1 cellular context compared by ENCODE assay signal in genomic region chr17:76103274-76104139, GRCh38.
TF ChIP-seq lines count a peak whose summit lies in the region.

Gene EXOC7 (minus strand): TSS chr17:76103787. CDS start chr17:76103692, 95 bp downstream.

TF ChIP-seq in HepG2, 621 proteins besides CTCF, POLR2A, EP300 and RAD21 (continued from another document and continues in another):
- TF ChIP-seq, protein P1, sequence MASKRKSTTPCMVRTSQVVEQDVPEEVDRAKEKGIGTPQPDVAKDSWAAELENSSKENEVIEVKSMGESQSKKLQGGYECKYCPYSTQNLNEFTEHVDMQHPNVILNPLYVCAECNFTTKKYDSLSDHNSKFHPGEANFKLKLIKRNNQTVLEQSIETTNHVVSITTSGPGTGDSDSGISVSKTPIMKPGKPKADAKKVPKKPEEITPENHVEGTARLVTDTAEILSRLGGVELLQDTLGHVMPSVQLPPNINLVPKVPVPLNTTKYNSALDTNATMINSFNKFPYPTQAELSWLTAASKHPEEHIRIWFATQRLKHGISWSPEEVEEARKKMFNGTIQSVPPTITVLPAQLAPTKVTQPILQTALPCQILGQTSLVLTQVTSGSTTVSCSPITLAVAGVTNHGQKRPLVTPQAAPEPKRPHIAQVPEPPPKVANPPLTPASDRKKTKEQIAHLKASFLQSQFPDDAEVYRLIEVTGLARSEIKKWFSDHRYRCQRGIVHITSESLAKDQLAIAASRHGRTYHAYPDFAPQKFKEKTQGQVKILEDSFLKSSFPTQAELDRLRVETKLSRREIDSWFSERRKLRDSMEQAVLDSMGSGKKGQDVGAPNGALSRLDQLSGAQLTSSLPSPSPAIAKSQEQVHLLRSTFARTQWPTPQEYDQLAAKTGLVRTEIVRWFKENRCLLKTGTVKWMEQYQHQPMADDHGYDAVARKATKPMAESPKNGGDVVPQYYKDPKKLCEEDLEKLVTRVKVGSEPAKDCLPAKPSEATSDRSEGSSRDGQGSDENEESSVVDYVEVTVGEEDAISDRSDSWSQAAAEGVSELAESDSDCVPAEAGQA (IDR thresholded peaks at IDR 0.05; ENCODE audit: low read depth) = peak; percentile 88
- TF ChIP-seq, protein P1 (CRISPR knock-in tag; IDR thresholded peaks at IDR 0.05; ENCODE audit: borderline replicate concordance) = 0 out of 2 replicates have a peak, but pooled peaks have one; percentile 24
- TF ChIP-seq ZNF772 (CRISPR knock-in tag; IDR thresholded peaks at IDR 0.05) (no peak), SNRNP70 (IDR thresholded peaks at IDR 0.05; ENCODE audit: low read depth, low read length) (no peak), PRDM4 (CRISPR knock-in tag; IDR thresholded peaks at IDR 0.05; ENCODE audit: borderline replicate concordance) (no peak), THRA (CRISPR knock-in tag; IDR thresholded peaks at IDR 0.05; ENCODE audit: borderline replicate concordance) (peak; percentile 9; the same call in 1 of the 2 replicates), ZNF766 (CRISPR knock-in tag; IDR thresholded peaks at IDR 0.05; ENCODE audit: borderline replicate concordance) (peak; percentile 30; the same call in 1 of the 2 replicates), ZMYM4 (CRISPR knock-in tag; IDR thresholded peaks at IDR 0.05) (no peak), ZNF564 (CRISPR knock-in tag; IDR thresholded peaks at IDR 0.05) (no peak), HHEX (CRISPR knock-in tag; IDR thresholded peaks at IDR 0.05) (no peak), CEBPB (IDR thresholded peaks at IDR 0.05; ENCODE audit: borderline replicate concordance, low read depth, low read length) (no peak), ZNF75D (CRISPR knock-in tag; IDR thresholded peaks at IDR 0.05; ENCODE audit: borderline replicate concordance) (no peak), ZNF720 (CRISPR knock-in tag; IDR thresholded peaks at IDR 0.05) (no peak), ZNF557 (CRISPR knock-in tag; IDR thresholded peaks at IDR 0.05) (no peak), CBX5 (CRISPR knock-in tag; IDR thresholded peaks at IDR 0.05; ENCODE audit: borderline replicate concordance) (0 out of 2 replicates have a peak, but pooled peaks have one; percentile 3), ZBTB44 (CRISPR knock-in tag; IDR thresholded peaks at IDR 0.05) (no peak), NPAS2 (CRISPR knock-in tag; IDR thresholded peaks at IDR 0.05; ENCODE audit: borderline replicate concordance) (no peak), ZNF501 (CRISPR knock-in tag; IDR thresholded peaks at IDR 0.05) (peak; percentile 79), ZNF503 (CRISPR knock-in tag; IDR thresholded peaks at IDR 0.05) (no peak), NONO (IDR thresholded peaks at IDR 0.05) (no peak), NONO (CRISPR knock-in tag; conservative IDR thresholded peaks at IDR 0.05) (peak; percentile 38), MZF1 (CRISPR knock-in tag; IDR thresholded peaks at IDR 0.05; ENCODE audit: borderline replicate concordance) (no peak; the same call in 1 of the 2 replicates), ZMYM3 (CRISPR knock-in tag; IDR thresholded peaks at IDR 0.05) (no peak; the same call in 1 of the 2 replicates)
- TF ChIP-seq, protein P2, sequence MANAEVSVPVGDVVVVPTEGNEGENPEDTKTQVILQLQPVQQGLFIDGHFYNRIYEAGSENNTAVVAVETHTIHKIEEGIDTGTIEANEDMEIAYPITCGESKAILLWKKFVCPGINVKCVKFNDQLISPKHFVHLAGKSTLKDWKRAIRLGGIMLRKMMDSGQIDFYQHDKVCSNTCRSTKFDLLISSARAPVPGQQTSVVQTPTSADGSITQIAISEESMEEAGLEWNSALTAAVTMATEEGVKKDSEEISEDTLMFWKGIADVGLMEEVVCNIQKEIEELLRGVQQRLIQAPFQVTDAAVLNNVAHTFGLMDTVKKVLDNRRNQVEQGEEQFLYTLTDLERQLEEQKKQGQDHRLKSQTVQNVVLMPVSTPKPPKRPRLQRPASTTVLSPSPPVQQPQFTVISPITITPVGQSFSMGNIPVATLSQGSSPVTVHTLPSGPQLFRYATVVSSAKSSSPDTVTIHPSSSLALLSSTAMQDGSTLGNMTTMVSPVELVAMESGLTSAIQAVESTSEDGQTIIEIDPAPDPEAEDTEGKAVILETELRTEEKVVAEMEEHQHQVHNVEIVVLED (CRISPR knock-in tag; IDR thresholded peaks at IDR 0.05; ENCODE audit: borderline replicate concordance) = peak; percentile 80
- TF ChIP-seq, protein P3, sequence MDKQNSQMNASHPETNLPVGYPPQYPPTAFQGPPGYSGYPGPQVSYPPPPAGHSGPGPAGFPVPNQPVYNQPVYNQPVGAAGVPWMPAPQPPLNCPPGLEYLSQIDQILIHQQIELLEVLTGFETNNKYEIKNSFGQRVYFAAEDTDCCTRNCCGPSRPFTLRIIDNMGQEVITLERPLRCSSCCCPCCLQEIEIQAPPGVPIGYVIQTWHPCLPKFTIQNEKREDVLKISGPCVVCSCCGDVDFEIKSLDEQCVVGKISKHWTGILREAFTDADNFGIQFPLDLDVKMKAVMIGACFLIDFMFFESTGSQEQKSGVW (CRISPR knock-in tag; IDR thresholded peaks at IDR 0.05; ENCODE audit: borderline replicate concordance) = no peak
- TF ChIP-seq, protein P4, sequence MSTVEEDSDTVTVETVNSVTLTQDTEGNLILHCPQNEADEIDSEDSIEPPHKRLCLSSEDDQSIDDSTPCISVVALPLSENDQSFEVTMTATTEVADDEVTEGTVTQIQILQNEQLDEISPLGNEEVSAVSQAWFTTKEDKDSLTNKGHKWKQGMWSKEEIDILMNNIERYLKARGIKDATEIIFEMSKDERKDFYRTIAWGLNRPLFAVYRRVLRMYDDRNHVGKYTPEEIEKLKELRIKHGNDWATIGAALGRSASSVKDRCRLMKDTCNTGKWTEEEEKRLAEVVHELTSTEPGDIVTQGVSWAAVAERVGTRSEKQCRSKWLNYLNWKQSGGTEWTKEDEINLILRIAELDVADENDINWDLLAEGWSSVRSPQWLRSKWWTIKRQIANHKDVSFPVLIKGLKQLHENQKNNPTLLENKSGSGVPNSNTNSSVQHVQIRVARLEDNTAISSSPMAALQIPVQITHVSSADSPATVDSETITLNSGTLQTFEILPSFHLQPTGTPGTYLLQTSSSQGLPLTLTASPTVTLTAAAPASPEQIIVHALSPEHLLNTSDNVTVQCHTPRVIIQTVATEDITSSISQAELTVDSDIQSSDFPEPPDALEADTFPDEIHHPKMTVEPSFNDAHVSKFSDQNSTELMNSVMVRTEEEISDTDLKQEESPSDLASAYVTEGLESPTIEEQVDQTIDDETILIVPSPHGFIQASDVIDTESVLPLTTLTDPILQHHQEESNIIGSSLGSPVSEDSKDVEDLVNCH (CRISPR knock-in tag; IDR thresholded peaks at IDR 0.05) = no peak
- TF ChIP-seq, protein P5, sequence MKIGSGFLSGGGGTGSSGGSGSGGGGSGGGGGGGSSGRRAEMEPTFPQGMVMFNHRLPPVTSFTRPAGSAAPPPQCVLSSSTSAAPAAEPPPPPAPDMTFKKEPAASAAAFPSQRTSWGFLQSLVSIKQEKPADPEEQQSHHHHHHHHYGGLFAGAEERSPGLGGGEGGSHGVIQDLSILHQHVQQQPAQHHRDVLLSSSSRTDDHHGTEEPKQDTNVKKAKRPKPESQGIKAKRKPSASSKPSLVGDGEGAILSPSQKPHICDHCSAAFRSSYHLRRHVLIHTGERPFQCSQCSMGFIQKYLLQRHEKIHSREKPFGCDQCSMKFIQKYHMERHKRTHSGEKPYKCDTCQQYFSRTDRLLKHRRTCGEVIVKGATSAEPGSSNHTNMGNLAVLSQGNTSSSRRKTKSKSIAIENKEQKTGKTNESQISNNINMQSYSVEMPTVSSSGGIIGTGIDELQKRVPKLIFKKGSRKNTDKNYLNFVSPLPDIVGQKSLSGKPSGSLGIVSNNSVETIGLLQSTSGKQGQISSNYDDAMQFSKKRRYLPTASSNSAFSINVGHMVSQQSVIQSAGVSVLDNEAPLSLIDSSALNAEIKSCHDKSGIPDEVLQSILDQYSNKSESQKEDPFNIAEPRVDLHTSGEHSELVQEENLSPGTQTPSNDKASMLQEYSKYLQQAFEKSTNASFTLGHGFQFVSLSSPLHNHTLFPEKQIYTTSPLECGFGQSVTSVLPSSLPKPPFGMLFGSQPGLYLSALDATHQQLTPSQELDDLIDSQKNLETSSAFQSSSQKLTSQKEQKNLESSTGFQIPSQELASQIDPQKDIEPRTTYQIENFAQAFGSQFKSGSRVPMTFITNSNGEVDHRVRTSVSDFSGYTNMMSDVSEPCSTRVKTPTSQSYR (CRISPR knock-in tag; IDR thresholded peaks at IDR 0.05; ENCODE audit: borderline replicate concordance) = no peak; the same call in 1 of the 2 replicates
